ENCODE assay signal across 8 cellular contexts in the genomic region with DNA sequence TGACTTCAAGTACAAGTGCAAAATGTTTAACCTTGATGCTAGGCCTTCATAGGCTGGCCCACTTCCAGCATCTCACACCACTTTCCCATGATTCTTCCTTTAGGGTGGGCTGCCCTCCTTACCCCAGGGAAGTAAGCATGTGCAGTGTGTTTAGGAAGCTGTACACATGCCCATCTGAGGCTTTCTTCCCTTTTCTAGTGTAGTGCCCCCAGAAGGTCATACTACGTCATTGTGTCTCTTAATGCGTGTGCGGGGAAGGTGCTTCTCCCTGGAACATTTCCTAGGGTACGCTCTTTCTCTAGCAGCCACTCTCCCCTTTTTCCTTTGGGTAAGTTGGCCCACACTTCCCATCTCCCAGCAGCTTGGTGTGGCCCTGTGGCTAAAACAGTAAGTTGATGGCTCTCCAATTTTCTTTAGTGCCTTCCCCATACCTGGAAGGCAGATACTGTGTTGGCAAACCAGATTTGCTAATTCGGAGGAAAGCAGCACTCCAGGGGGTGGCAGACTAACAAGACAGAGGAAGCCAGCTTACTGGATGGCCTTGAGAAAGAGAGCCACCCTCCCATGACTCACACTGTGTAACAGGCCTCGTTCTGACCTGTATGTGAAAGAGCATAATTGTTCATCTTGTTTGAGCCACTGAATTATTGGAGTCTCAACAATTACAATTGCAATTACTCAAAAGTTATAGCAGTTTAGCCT. TPM values are rescaled to one million over a fixed set of nuclear protein-coding genes. Genes with fewer than 3 reads are reported as not detected.
A peak's percentile ranks its signal among the peaks of the same experiment; 100 is the strongest.
DNase-seq lines count a peak whose midpoint lies in the region; TF ChIP-seq lines count a peak whose summit lies in the region.

No MANE protein-coding gene starts in this region.

- peak overlapping the region; percentile 52 for H2AFZ ChIP-seq in neuronal stem cell (ENCODE audit: low read length)

- DNase-seq in GM03348 (ENCODE audit: low spot score): peak; percentile 73
- DNase-seq in NCI-H2227 treated with DMSO at 0.1 percent for 48 hours (lab: John Stamatoyannopoulos, UW): peak; percentile 16
- DNase-seq in choroid plexus epithelial cell (ENCODE audit: low read depth): peak; percentile 98
- no peak for DNase-seq in neuronal stem cell (ENCODE audit: low spot score)
- DNase-seq in DMS79 treated with DMSO at 0.1 percent for 48 hours (lab: John Stamatoyannopoulos, UW): no peak
- no peak for DNase-seq in Peyer's patch
- no peak for DNase-seq in activated CD4-positive, alpha-beta T cell treated with anti-CD3 and anti-CD28 coated beads, Interleukin-2, amount 50 U/mL, for 48 hours
- no peak for DNase-seq in activated naive CD4-positive, alpha-beta T cell treated with anti-CD3 and anti-CD28 coated beads, Interleukin-2, amount 50 U/mL, for 16 hours

- peaks cover 0 to 8% (median 0%) of the 10 kb centered on the region in 3 experiments for H3K27me3 ChIP-seq in neuronal stem cell (ENCODE audit: control insufficient read depth in 3 of 3, insufficient read depth in 3 of 3, low read depth in 1 of 3, low read length in 3 of 3)
- H3K27me3 ChIP-seq in Peyer's patch: no peaks in the 10 kb centered on the region

- no peaks in the 10 kb centered on the region for H3K36me3 ChIP-seq in neuronal stem cell (replicated peaks in 1 of 2; ENCODE audit: control insufficient read depth in 2 of 2, insufficient read depth in 2 of 2, low read length in 2 of 2)
- no peaks in the 10 kb centered on the region for H3K36me3 ChIP-seq in Peyer's patch

- H2BK5ac ChIP-seq in neuronal stem cell (ENCODE audit: low read length): no peak overlapping the region

- WGBS in neuronal stem cell (ENCODE audit: extremely low coverage in 2 of 2, insufficient read length in 2 of 2, insufficient replicate concordance in 1 of 2), 2 donors: no CpG with 5 or more reads among the region's 6 CpGs

- no peak overlapping the region for H2BK12ac ChIP-seq in neuronal stem cell (ENCODE audit: low read length)

- no peak overlapping the region for H2BK120ac ChIP-seq in neuronal stem cell (ENCODE audit: low read depth, low read length)

- no peak overlapping the region for H3K4me2 ChIP-seq in neuronal stem cell (ENCODE audit: insufficient read depth, low read length, poor library complexity, severe bottlenecking)

- no peak overlapping the region for H3K18ac ChIP-seq in neuronal stem cell (ENCODE audit: low read length)

- no peak overlapping the region for H3K9ac ChIP-seq in neuronal stem cell (ENCODE audit: low read depth, low read length, poor library complexity)

- H3K4me3 ChIP-seq in choroid plexus epithelial cell (ENCODE audit: low read depth, low read length) (no peak overlapping the region), neuronal stem cell (ENCODE audit: low read length in 2 of 2) (no peak overlapping the region), Peyer's patch (no peak overlapping the region)

- peaks cover 0 to 1% of the 10 kb centered on the region in 2 donors for H3K9me3 ChIP-seq in neuronal stem cell (replicated peaks in 1 of 2; ENCODE audit: control insufficient read depth in 2 of 2, insufficient read depth in 1 of 2, low read depth in 1 of 2, low read length in 2 of 2)
- H3K9me3 ChIP-seq in Peyer's patch: no peaks in the 10 kb centered on the region

- H2BK15ac ChIP-seq in neuronal stem cell (ENCODE audit: low read length): no peak overlapping the region

- H3K4me1 ChIP-seq in neuronal stem cell (ENCODE audit: control insufficient read depth in 2 of 2, insufficient read depth in 1 of 2, low read depth in 1 of 2, low read length in 2 of 2) (peaks cover 3 to 10% of the 10 kb centered on the region in 2 donors), Peyer's patch (no peaks in the 10 kb centered on the region)

- no peaks in the 10 kb centered on the region for H3K79me1 ChIP-seq in neuronal stem cell (ENCODE audit: low read depth, low read length)

- no peak overlapping the region for H3K14ac ChIP-seq in neuronal stem cell (ENCODE audit: low read length)

- no peak overlapping the region for H3K27ac ChIP-seq in neuronal stem cell (replicated peaks; ENCODE audit: low read length)
- H3K27ac ChIP-seq in Peyer's patch: no peak overlapping the region

- H3K23ac ChIP-seq in neuronal stem cell (ENCODE audit: low read depth, low read length, poor library complexity): no peak overlapping the region

- no peak for TF ChIP-seq POLR2A in Peyer's patch (IDR thresholded peaks at IDR 0.05)

- TF ChIP-seq CTCF in choroid plexus epithelial cell (conservative IDR thresholded peaks at IDR 0.05; ENCODE audit: low read depth, low read length) (peak; percentile 10), Peyer's patch (IDR thresholded peaks at IDR 0.05) (no peak)

- H4K8ac ChIP-seq in neuronal stem cell (ENCODE audit: low read depth, low read length): no peak overlapping the region

- no peak overlapping the region for H3K4ac ChIP-seq in neuronal stem cell (ENCODE audit: low read length)

- no peak overlapping the region for H2AK5ac ChIP-seq in neuronal stem cell (ENCODE audit: low read depth, low read length)

- no peak overlapping the region for H4K91ac ChIP-seq in neuronal stem cell (ENCODE audit: low read depth, low read length, poor library complexity)

RNA-seq across cellular contexts. Expression of a gene that starts 1.1 kb away (rescaled TPM):
- polyA plus RNA-seq in neuronal stem cell (2013, experiment 1 of 2): not detected
- not detected for polyA plus RNA-seq in neuronal stem cell (2013, experiment 2 of 2)
- not detected for total RNA-seq in Peyer's patch

RNA-seq across cellular contexts. Expression of a gene that starts 6.7 kb away (rescaled TPM):
- 32.6 TPM for polyA plus RNA-seq in neuronal stem cell (2013, experiment 1 of 2)
- 34.4 TPM for polyA plus RNA-seq in neuronal stem cell (2013, experiment 2 of 2)
- 10 to 100 TPM; 19.3 to 42.1 (median 32.0) TPM for total RNA-seq in Peyer's patch

RNA-seq across cellular contexts. Expression of a gene that starts 32.8 kb away (rescaled TPM):
- polyA plus RNA-seq in neuronal stem cell (2013, experiment 1 of 2): 19.1 TPM
- polyA plus RNA-seq in neuronal stem cell (2013, experiment 2 of 2): 20.5 TPM
- total RNA-seq in Peyer's patch: 10 to 100 TPM; 18.7 to 31.2 (median 25.7) TPM

RNA-seq across cellular contexts. Expression of a gene that starts 41.8 kb away (rescaled TPM):
- polyA plus RNA-seq in neuronal stem cell (2013, experiment 1 of 2): 58.8 TPM
- 57.9 TPM for polyA plus RNA-seq in neuronal stem cell (2013, experiment 2 of 2)
- 100 to 1,000 TPM in 1 of 4 donors, 10 to 100 TPM in 3; 21.0 to 104 (median 32.1) TPM for total RNA-seq in Peyer's patch

RNA-seq across cellular contexts. Expression of a gene that starts 41.9 kb away (rescaled TPM):
- 13.1 TPM for polyA plus RNA-seq in neuronal stem cell (2013, experiment 1 of 2)
- polyA plus RNA-seq in neuronal stem cell (2013, experiment 2 of 2): 11.9 TPM
- total RNA-seq in Peyer's patch: 10 to 100 TPM; 16.8 to 39.6 (median 22.0) TPM

Comparison
In these comparisons a context has a peak if more than half of its experiments do, and no peak if none do; other contexts are left out.
1. DNase-seq: peak in GM03348 (single experiment), NCI-H2227 treated with DMSO at 0.1 percent for 48 hours (single experiment) and choroid plexus epithelial cell (single experiment); none in neuronal stem cell (single experiment), DMS79 treated with DMSO at 0.1 percent for 48 hours (single experiment), Peyer's patch (0 of 3), activated CD4-positive, alpha-beta T cell treated with anti-CD3 and anti-CD28 coated beads, Interleukin-2, amount 50 U/mL, for 48 hours (0 of 2) and activated naive CD4-positive, alpha-beta T cell treated with anti-CD3 and anti-CD28 coated beads, Interleukin-2, amount 50 U/mL, for 16 hours (single experiment).